ENCODE assay signal across 8 cellular contexts in genomic region chr7:12570529-12571461, GRCh38. TPM values are rescaled to one million over a fixed set of nuclear protein-coding genes. Genes with fewer than 3 reads are reported as not detected.
DNase-seq lines count a peak whose midpoint lies in the region; ATAC-seq and TF ChIP-seq lines count a peak whose summit lies in the region.

TSS of gene SCIN (plus strand) at chr7:12570720. CDS start at chr7:12570787, 67 bp downstream.

- 9 to 14% methylated on average over 73 to 74 of the region's 74 CpGs for WGBS in esophagus, 2 donors
- WGBS in tibial nerve, 2 donors, result 6% methylated on average over 42 to 51 of the region's 74 CpGs

- H3K27me3 ChIP-seq in esophagus (ENCODE audit: control insufficient read depth in 1 of 2, insufficient read depth in 2 of 2, low read length in 2 of 2) (no peaks in the 10 kb centered on the region), muscle layer of duodenum (ENCODE audit: low read depth, low read length) (peaks cover 9% of the 10 kb centered on the region), tibial nerve (peaks cover 0 to 26% of the 10 kb centered on the region in 2 donors)

- no peak for TF ChIP-seq CTCF in tibial nerve (IDR thresholded peaks at IDR 0.05)

- DNase-seq in activated CD8-positive, alpha-beta memory T cell treated with anti-CD3 and anti-CD28 coated beads, Interleukin-2, amount 50 U/mL, for 48 hours, result peak; percentile 54
- no peak for DNase-seq in activated CD8-positive, alpha-beta memory T cell treated with anti-CD3 and anti-CD28 coated beads for 24 hours
- DNase-seq in activated CD4-positive, alpha-beta T cell treated with anti-CD3 and anti-CD28 coated beads for 48 hours, result peak; percentile 28
- DNase-seq in tibial nerve (ENCODE audit: low spot score in 2 of 2), result peak; percentile 22 to 25

- ATAC-seq in GM18858 (IDR thresholded peaks at IDR 0.05; ENCODE audit: unreplicated experiment), result no peak

- TF ChIP-seq POLR2A in tibial nerve (IDR thresholded peaks at IDR 0.05), result no peak

- H3K9me3 ChIP-seq in esophagus (ENCODE audit: control insufficient read depth in 2 of 2, insufficient read depth in 1 of 2, low read depth in 1 of 2, low read length in 1 of 2), result no peaks in the 10 kb centered on the region
- no peaks in the 10 kb centered on the region for H3K9me3 ChIP-seq in muscle layer of duodenum (ENCODE audit: control insufficient read depth in 1 of 2, low read length in 2 of 2)
- no peaks in the 10 kb centered on the region for H3K9me3 ChIP-seq in tibial nerve

- TF ChIP-seq RAD21 in Ishikawa (IDR thresholded peaks at IDR 0.05; ENCODE audit: low read depth), result no peak

- H3K27ac ChIP-seq in esophagus (ENCODE audit: low read depth in 2 of 2, low read length in 1 of 2) (peak within 1 kb of the TSS; percentile 67 to 84), muscle layer of duodenum (ENCODE audit: low read length) (no peak within 1 kb of the TSS), tibial nerve (peak within 1 kb of the TSS in 1 of 4 donors; percentile 40)

- TF ChIP-seq EP300 in Ishikawa (IDR thresholded peaks at IDR 0.05; ENCODE audit: borderline replicate concordance) (no peak), tibial nerve (IDR thresholded peaks at IDR 0.05) (no peak)

- H3K36me3 ChIP-seq in esophagus (ENCODE audit: control insufficient read depth in 2 of 2, insufficient read depth in 2 of 2, low read length in 1 of 2), result no peaks in the 10 kb centered on the region
- H3K36me3 ChIP-seq in muscle layer of duodenum (ENCODE audit: control insufficient read depth in 1 of 2, insufficient read depth in 2 of 2, low read length in 2 of 2), result no peaks in the 10 kb centered on the region
- H3K36me3 ChIP-seq in tibial nerve, result no peaks in the 10 kb centered on the region

- H3K4me3 ChIP-seq in esophagus (ENCODE audit: low read depth in 1 of 2, low read length in 2 of 2) (peak within 1 kb of the TSS; percentile 67 to 69), muscle layer of duodenum (ENCODE audit: low read depth in 1 of 2, low read length in 2 of 2) (peak within 1 kb of the TSS; percentile 66 to 68), tibial nerve (peak within 1 kb of the TSS; percentile 34 to 51 (median 41))

- peaks cover 0 to 9% of the 10 kb centered on the region in 2 donors for H3K4me1 ChIP-seq in esophagus (ENCODE audit: control insufficient read depth in 2 of 2, insufficient read depth in 2 of 2, low read length in 1 of 2)
- peaks cover 7 to 14% of the 10 kb centered on the region in 2 donors for H3K4me1 ChIP-seq in muscle layer of duodenum (ENCODE audit: control insufficient read depth in 1 of 2, insufficient read depth in 2 of 2, low read length in 2 of 2)
- H3K4me1 ChIP-seq in tibial nerve, result peaks cover 0 to 20% (median 8%) of the 10 kb centered on the region in 4 donors

TF ChIP-seq in Ishikawa, 13 proteins besides CTCF, POLR2A, EP300 and RAD21:
- TF ChIP-seq REST (IDR thresholded peaks at IDR 0.05; ENCODE audit: low read depth) (no peak), FOXM1 (IDR thresholded peaks at IDR 0.05; ENCODE audit: borderline replicate concordance, low read depth) (no peak), MAX (IDR thresholded peaks at IDR 0.05) (peak; percentile 43), CEBPB (IDR thresholded peaks at IDR 0.05) (no peak)

RNA-seq across cellular contexts. Expression of gene SCIN, which starts in this region (rescaled TPM):
- 10 to 100 TPM; 10.4 to 22.3 TPM for polyA plus RNA-seq in esophagus
- total RNA-seq in tibial nerve, result 1 to 10 TPM in 3 of 4 donors, under 1 TPM in 1; under 0.01 to 7.0 (median 2.2) TPM
